Comparison of ENCODE assay signal across 1 cellular context in the genomic region with DNA sequence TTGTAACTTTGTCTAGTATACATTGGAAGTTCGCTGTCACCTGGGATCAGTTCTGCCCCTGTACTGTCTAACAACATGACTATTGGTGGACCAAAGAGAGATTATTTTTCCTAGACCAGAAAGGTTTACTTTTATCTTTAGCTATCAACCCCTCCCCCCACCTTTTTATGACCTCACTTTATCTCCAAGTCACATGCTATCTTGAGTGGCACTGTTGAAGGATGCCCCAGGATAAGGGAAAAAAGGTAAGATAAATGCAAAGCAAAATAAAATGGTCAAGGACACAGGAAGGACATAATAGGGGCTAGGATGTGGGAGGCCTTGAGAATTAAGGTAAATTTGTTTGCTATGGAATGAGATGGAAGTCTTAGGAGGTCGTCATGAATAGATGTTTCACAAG.
TF ChIP-seq lines count a peak whose summit lies in the region.

No MANE protein-coding gene starts in this region.

TF ChIP-seq in K562, 482 proteins besides CTCF, POLR2A, EP300 and RAD21 (continued from another document):
- TF ChIP-seq PCBP1 (IDR thresholded peaks at IDR 0.05; ENCODE audit: low read depth, low read length, poor library complexity, severe bottlenecking), result no peak
- TF ChIP-seq, protein P1, sequence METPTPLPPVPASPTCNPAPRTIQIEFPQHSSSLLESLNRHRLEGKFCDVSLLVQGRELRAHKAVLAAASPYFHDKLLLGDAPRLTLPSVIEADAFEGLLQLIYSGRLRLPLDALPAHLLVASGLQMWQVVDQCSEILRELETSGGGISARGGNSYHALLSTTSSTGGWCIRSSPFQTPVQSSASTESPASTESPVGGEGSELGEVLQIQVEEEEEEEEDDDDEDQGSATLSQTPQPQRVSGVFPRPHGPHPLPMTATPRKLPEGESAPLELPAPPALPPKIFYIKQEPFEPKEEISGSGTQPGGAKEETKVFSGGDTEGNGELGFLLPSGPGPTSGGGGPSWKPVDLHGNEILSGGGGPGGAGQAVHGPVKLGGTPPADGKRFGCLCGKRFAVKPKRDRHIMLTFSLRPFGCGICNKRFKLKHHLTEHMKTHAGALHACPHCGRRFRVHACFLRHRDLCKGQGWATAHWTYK (CRISPR knock-in tag; IDR thresholded peaks at IDR 0.05), result no peak
- TF ChIP-seq SMAD2 (IDR thresholded peaks at IDR 0.05; ENCODE audit: low read depth, low read length), result no peak
- TF ChIP-seq, protein P2, sequence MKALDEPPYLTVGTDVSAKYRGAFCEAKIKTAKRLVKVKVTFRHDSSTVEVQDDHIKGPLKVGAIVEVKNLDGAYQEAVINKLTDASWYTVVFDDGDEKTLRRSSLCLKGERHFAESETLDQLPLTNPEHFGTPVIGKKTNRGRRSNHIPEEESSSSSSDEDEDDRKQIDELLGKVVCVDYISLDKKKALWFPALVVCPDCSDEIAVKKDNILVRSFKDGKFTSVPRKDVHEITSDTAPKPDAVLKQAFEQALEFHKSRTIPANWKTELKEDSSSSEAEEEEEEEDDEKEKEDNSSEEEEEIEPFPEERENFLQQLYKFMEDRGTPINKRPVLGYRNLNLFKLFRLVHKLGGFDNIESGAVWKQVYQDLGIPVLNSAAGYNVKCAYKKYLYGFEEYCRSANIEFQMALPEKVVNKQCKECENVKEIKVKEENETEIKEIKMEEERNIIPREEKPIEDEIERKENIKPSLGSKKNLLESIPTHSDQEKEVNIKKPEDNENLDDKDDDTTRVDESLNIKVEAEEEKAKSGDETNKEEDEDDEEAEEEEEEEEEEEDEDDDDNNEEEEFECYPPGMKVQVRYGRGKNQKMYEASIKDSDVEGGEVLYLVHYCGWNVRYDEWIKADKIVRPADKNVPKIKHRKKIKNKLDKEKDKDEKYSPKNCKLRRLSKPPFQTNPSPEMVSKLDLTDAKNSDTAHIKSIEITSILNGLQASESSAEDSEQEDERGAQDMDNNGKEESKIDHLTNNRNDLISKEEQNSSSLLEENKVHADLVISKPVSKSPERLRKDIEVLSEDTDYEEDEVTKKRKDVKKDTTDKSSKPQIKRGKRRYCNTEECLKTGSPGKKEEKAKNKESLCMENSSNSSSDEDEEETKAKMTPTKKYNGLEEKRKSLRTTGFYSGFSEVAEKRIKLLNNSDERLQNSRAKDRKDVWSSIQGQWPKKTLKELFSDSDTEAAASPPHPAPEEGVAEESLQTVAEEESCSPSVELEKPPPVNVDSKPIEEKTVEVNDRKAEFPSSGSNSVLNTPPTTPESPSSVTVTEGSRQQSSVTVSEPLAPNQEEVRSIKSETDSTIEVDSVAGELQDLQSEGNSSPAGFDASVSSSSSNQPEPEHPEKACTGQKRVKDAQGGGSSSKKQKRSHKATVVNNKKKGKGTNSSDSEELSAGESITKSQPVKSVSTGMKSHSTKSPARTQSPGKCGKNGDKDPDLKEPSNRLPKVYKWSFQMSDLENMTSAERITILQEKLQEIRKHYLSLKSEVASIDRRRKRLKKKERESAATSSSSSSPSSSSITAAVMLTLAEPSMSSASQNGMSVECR (CRISPR knock-in tag; IDR thresholded peaks at IDR 0.05), result no peak
- TF ChIP-seq ATF1 (CRISPR knock-in tag; IDR thresholded peaks at IDR 0.05), result no peak
- TF ChIP-seq ATF1 (tag; IDR thresholded peaks at IDR 0.05), result peak; percentile 9; the same call in 1 of the 2 replicates
- TF ChIP-seq ZKSCAN8 (CRISPR knock-in tag; IDR thresholded peaks at IDR 0.05), result no peak
- no peak for TF ChIP-seq ILF3 (IDR thresholded peaks at IDR 0.05; ENCODE audit: borderline replicate concordance)
- TF ChIP-seq, protein P3, sequence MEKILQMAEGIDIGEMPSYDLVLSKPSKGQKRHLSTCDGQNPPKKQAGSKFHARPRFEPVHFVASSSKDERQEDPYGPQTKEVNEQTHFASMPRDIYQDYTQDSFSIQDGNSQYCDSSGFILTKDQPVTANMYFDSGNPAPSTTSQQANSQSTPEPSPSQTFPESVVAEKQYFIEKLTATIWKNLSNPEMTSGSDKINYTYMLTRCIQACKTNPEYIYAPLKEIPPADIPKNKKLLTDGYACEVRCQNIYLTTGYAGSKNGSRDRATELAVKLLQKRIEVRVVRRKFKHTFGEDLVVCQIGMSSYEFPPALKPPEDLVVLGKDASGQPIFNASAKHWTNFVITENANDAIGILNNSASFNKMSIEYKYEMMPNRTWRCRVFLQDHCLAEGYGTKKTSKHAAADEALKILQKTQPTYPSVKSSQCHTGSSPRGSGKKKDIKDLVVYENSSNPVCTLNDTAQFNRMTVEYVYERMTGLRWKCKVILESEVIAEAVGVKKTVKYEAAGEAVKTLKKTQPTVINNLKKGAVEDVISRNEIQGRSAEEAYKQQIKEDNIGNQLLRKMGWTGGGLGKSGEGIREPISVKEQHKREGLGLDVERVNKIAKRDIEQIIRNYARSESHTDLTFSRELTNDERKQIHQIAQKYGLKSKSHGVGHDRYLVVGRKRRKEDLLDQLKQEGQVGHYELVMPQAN (IDR thresholded peaks at IDR 0.05; ENCODE audit: borderline replicate concordance), result no peak
- TF ChIP-seq SMARCA4 (IDR thresholded peaks at IDR 0.05), result peak; percentile 46; the same call in 1 of the 2 replicates
- peak; percentile 28; the same call in 1 of the 2 replicates for TF ChIP-seq RAD51 (IDR thresholded peaks at IDR 0.05; ENCODE audit: borderline replicate concordance, low read depth)
- no peak for TF ChIP-seq ZNF263 (CRISPR knock-in tag; IDR thresholded peaks at IDR 0.05; ENCODE audit: borderline replicate concordance)
- TF ChIP-seq, protein P4, sequence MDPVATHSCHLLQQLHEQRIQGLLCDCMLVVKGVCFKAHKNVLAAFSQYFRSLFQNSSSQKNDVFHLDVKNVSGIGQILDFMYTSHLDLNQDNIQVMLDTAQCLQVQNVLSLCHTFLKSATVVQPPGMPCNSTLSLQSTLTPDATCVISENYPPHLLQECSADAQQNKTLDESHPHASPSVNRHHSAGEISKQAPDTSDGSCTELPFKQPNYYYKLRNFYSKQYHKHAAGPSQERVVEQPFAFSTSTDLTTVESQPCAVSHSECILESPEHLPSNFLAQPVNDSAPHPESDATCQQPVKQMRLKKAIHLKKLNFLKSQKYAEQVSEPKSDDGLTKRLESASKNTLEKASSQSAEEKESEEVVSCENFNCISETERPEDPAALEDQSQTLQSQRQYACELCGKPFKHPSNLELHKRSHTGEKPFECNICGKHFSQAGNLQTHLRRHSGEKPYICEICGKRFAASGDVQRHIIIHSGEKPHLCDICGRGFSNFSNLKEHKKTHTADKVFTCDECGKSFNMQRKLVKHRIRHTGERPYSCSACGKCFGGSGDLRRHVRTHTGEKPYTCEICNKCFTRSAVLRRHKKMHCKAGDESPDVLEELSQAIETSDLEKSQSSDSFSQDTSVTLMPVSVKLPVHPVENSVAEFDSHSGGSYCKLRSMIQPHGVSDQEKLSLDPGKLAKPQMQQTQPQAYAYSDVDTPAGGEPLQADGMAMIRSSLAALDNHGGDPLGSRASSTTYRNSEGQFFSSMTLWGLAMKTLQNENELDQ (CRISPR knock-in tag; IDR thresholded peaks at IDR 0.05; ENCODE audit: borderline replicate concordance), result no peak
- TF ChIP-seq CBFA2T2 (conservative IDR thresholded peaks at IDR 0.05), result 0 out of 2 replicates have a peak, but pooled peaks have one; percentile 34
- TF ChIP-seq KLF6 (CRISPR knock-in tag; IDR thresholded peaks at IDR 0.05; ENCODE audit: borderline replicate concordance), result no peak
